ENCODE assay signal across 15 cellular contexts in the genomic region with DNA sequence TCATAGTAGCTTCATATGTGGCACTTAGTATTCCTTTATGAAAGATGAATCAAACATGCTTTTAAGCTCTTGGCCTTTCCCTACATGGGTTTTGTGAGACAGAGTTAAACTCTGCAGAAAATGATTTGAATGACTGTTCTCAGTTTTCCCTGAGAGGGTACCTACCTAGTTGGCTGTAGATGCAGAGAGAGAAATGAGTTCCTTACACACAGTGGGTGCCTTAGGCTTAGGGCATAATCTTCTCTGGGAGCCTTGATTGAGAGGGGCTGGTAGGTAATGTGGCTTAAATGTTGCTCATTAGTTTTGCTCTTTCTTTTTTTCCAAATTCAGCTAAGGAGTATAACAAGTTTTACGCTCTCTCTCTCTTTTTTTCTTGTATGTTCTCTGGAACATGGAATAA. TPM values are rescaled to one million over a fixed set of nuclear protein-coding genes. Genes with fewer than 3 reads are reported as not detected.
A peak's percentile ranks its signal among the peaks of the same experiment; 100 is the strongest.
DNase-seq lines count a peak whose midpoint lies in the region; ATAC-seq and TF ChIP-seq lines count a peak whose summit lies in the region.
"Had no signal": no experiment of that assay in that cellular context is flagged by ENCODE, and none has a peak within 500 bp of the region (broad histone marks: within the 10 kb centered on the region; RNA-seq: fewer than 3 reads in every experiment).

No MANE protein-coding gene starts in this region.

- no peaks in the 10 kb centered on the region for H3K27me3 ChIP-seq in OCI-LY1 (ENCODE audit: insufficient read depth, low read length)
- no peaks in the 10 kb centered on the region for H3K27me3 ChIP-seq in mammary epithelial cell (ENCODE audit: insufficient read depth, low read length)
- H3K27me3 ChIP-seq in skeletal muscle satellite cell (ENCODE audit: control insufficient read depth, insufficient read depth, low read length): no peaks in the 10 kb centered on the region
- H3K27me3 ChIP-seq: brain microvascular endothelial cell had no signal

- no TSS peak for BruUV-seq in mammary epithelial cell (replicated peaks; lab: Mats Ljungman, UMichigan)

- H3K4me1 ChIP-seq in OCI-LY1 (ENCODE audit: insufficient read depth, low read length, severe bottlenecking) (peaks cover 38% of the 10 kb centered on the region), mammary epithelial cell (ENCODE audit: insufficient read depth, low read length) (peaks cover 12% of the 10 kb centered on the region), skeletal muscle satellite cell (ENCODE audit: control insufficient read depth, insufficient read depth, low read length) (peaks cover 21% of the 10 kb centered on the region)

- DNase-seq in NCI-H82 (lab: John Stamatoyannopoulos, UW) (peak; percentile 14), NCI-H82 treated with DMSO at 0.1 percent for 48 hours (lab: John Stamatoyannopoulos, UW; ENCODE audit: unreplicated experiment) (no peak), mammary epithelial cell (no peak), D341Med (ENCODE audit: low spot score) (no peak), DMS53 (lab: John Stamatoyannopoulos, UW) (no peak)
- DNase-seq: 8988T; activated CD4-positive, alpha-beta T cell treated with anti-CD3 and anti-CD28 coated beads for 4 hours; brain microvascular endothelial cell; NCI-H345; SHP77 had no signal

- 0 out of 2 replicates have a peak, but pooled peaks cover 4% of the 10 kb centered on the region for H3K9me3 ChIP-seq in OCI-LY1 (ENCODE audit: low read length)
- no peaks in the 10 kb centered on the region for H3K9me3 ChIP-seq in mammary epithelial cell (replicated peaks; ENCODE audit: insufficient read depth, low read length)
- H3K9me3 ChIP-seq in skeletal muscle satellite cell (replicated peaks; ENCODE audit: low read length): no peaks in the 10 kb centered on the region

- intact Hi-C loops in mammary epithelial cell (cut with micrococcal nuclease): no loop called here

- H3K4me2 ChIP-seq in OCI-LY1 (ENCODE audit: low read length) (peak overlapping the region; percentile 45), mammary epithelial cell (ENCODE audit: insufficient read depth, low read depth, low read length) (peak overlapping the region; percentile 20), skeletal muscle satellite cell (ENCODE audit: low read length) (peak overlapping the region; percentile 62)
- H3K4me2 ChIP-seq: KMS-11 had no signal

- dilution Hi-C loops in mammary epithelial cell (cut with HindIII; ENCODE audit: low sequenced_read_pairs): no loop called here

- no peak overlapping the region for H2AFZ ChIP-seq in OCI-LY1 (ENCODE audit: low read length)
- H2AFZ ChIP-seq in mammary epithelial cell (ENCODE audit: low read depth, low read length): no peak overlapping the region

- H3K79me2 ChIP-seq in OCI-LY1 (ENCODE audit: insufficient read depth, low read length): peaks cover 59% of the 10 kb centered on the region
- H3K79me2 ChIP-seq in mammary epithelial cell (ENCODE audit: insufficient read depth, low read length): peaks cover 75% of the 10 kb centered on the region

- ATAC-seq in HG03039 (IDR thresholded peaks at IDR 0.05; ENCODE audit: unreplicated experiment): no peak

- peaks cover 5% of the 10 kb centered on the region; the same call in 1 of the 2 replicates for H3K36me3 ChIP-seq in OCI-LY1 (ENCODE audit: insufficient read depth, low read length)
- H3K36me3 ChIP-seq in mammary epithelial cell (ENCODE audit: insufficient read depth, low read length): no peaks in the 10 kb centered on the region
- H3K36me3 ChIP-seq in skeletal muscle satellite cell (ENCODE audit: insufficient read depth, low read length): no peaks in the 10 kb centered on the region
- H3K36me3 ChIP-seq: brain microvascular endothelial cell had no signal

- in situ Hi-C loops in mammary epithelial cell (cut with MboI; ENCODE audit: low sequenced_read_pairs in 2 of 2): no loop called here

- TF ChIP-seq CTCF in OCI-LY1 (IDR thresholded peaks at IDR 0.05; ENCODE audit: low read length): no peak
- no peak for TF ChIP-seq CTCF in mammary epithelial cell (conservative IDR thresholded peaks at IDR 0.05 in 1 of 2, IDR thresholded peaks at IDR 0.05 in 1 of 2; ENCODE audit: extremely low read depth in 1 of 2, insufficient read depth in 1 of 2, low read depth in 1 of 2, low read length in 2 of 2)

- 25% methylated on average over 1 of the region's 1 CpG for WGBS in mammary epithelial cell (ENCODE audit: low coverage, missing lambda C conversion rate)

- no peak overlapping the region for H3K27ac ChIP-seq in OCI-LY1 (ENCODE audit: low read depth, low read length, poor library complexity, severe bottlenecking)
- no peak overlapping the region for H3K27ac ChIP-seq in mammary epithelial cell (ENCODE audit: insufficient read depth, low read depth, low read length)
- H3K27ac ChIP-seq: brain microvascular endothelial cell, epithelial cell of prostate, KMS-11 had no signal

- H4K20me1 ChIP-seq in OCI-LY1 (ENCODE audit: insufficient read depth, low read length) (no peaks in the 10 kb centered on the region), mammary epithelial cell (ENCODE audit: insufficient read depth, low read length) (peaks cover 9% of the 10 kb centered on the region)

- H3K4me3 ChIP-seq in OCI-LY1 (ENCODE audit: low read depth, low read length, poor library complexity, severe bottlenecking) (no peak overlapping the region), mammary epithelial cell (replicated peaks in 1 of 3; ENCODE audit: insufficient read depth in 1 of 3, low read depth in 2 of 3, low read length in 3 of 3) (no peak overlapping the region), skeletal muscle satellite cell (ENCODE audit: low read length) (peak overlapping the region; percentile 17)

- no peaks in the 10 kb centered on the region for H3K9me2 ChIP-seq in OCI-LY1 (ENCODE audit: low read depth, low read length)

- no peaks in the 10 kb centered on the region for H3F3A ChIP-seq in OCI-LY1 (ENCODE audit: insufficient read depth, low read length)

- CTCF ChIA-PET in mammary epithelial cell (lab: Charles Lee; ENCODE audit: low non-redundant PET): interaction anchor here (0.6 kb wide), 1 partner anchor 21 kb away, joined by 6 read pairs; no protein-coding TSS in a partner anchor

- H3K9ac ChIP-seq in OCI-LY1 (ENCODE audit: low read length) (no peak overlapping the region; the same call in 1 of the 2 replicates), mammary epithelial cell (ENCODE audit: insufficient read depth, low read length) (no peak overlapping the region), skeletal muscle satellite cell (ENCODE audit: low read depth, low read length) (peak overlapping the region; percentile 9)
- H3K9ac ChIP-seq: KMS-11 had no signal

RNA-seq across cellular contexts. Expression of a gene that starts 3.0 kb away (rescaled TPM):
- total RNA-seq in mammary epithelial cell: 10 to 100 TPM; 59.3 to 61.2 TPM
- polyA plus RNA-seq in mammary epithelial cell: 46.6 TPM
- 118 TPM for polyA minus RNA-seq in mammary epithelial cell
- 52.6 and 80.9 TPM in 2 replicates for total RNA-seq in skeletal muscle satellite cell (2012; rRNA removed)
